In the genomic region with DNA sequence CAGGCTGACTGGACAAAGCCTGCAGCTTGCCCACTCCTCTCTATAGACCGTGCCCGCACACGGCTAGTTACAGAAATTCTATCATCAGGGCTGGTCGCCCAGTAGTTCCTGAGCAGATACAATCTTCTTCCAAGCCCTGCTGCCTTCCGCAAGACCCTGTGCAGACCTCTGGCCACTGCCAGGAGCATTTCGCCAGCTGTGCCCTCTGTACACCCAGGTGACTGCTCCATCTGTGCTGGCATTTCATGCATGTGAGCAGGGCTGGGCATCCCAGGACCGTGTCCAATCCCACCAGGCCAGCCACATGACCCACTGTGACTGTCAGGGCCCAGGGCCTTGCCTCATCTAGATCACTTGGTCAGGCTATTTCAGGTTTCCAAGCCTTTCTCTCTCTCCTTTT, we compare ENCODE assay signal across 29 cellular contexts.
"Had no signal": no experiment of that assay in that cellular context is flagged by ENCODE, and none has a peak within 500 bp of the region (broad histone marks: within the 10 kb centered on the region; RNA-seq: fewer than 3 reads in every experiment).

No MANE protein-coding gene starts in this region.

- H3K27me3 Mint-ChIP-seq: activated CD4-positive, alpha-beta memory T cell treated with anti-CD3 and anti-CD28 coated beads, Interleukin-2, amount 10 ng/mL, durations not matched to agents 7 days and 5 days had no signal

- H3K27ac Mint-ChIP-seq: activated CD4-positive, alpha-beta memory T cell treated with anti-CD3 and anti-CD28 coated beads, Interleukin-2, amount 10 ng/mL, durations not matched to agents 7 days and 5 days; activated CD4-positive, alpha-beta T cell treated with anti-CD3 and anti-CD28 coated beads, Interleukin-2, amount 10 ng/mL, durations not matched to agents 7 days and 5 days; activated T-cell treated with anti-CD3 and anti-CD28 coated beads, Interleukin-2, amount 50 U/mL, for 24 hours; mesothelial cell of epicardium; naive B cell; nephron progenitor cell; T-helper 17 cell had no signal

- H3K4me1 Mint-ChIP-seq: activated CD4-positive, alpha-beta memory T cell treated with anti-CD3 and anti-CD28 coated beads, Interleukin-2, amount 10 ng/mL, durations not matched to agents 7 days and 5 days; activated CD4-positive, alpha-beta T cell treated with anti-CD3 and anti-CD28 coated beads, Interleukin-2, amount 10 ng/mL, durations not matched to agents 7 days and 5 days; central memory CD8-positive, alpha-beta T cell; naive B cell had no signal

- H3K9me3 Mint-ChIP-seq: activated CD4-positive, alpha-beta memory T cell treated with anti-CD3 and anti-CD28 coated beads, Interleukin-2, amount 10 ng/mL, durations not matched to agents 7 days and 5 days; activated CD4-positive, alpha-beta T cell treated with anti-CD3 and anti-CD28 coated beads, Interleukin-2, amount 10 ng/mL, durations not matched to agents 7 days and 5 days; activated T-cell treated with anti-CD3 and anti-CD28 coated beads, Interleukin-2, amount 50 U/mL, for 24 hours; central memory CD8-positive, alpha-beta T cell; mesothelial cell of epicardium; nephron progenitor cell had no signal

- H3K27me3 ChIP-seq: breast epithelium, gastrocnemius medialis, hepatocyte, spleen, upper lobe of left lung had no signal

- H3K27ac ChIP-seq: breast epithelium, gastrocnemius medialis, hepatocyte, neutrophil, prostate gland, spleen, upper lobe of left lung, WERI-Rb-1 had no signal

- DNase-seq: activated CD4-positive, alpha-beta memory T cell treated with anti-CD3 and anti-CD28 coated beads, Interleukin-2, amount 10 ng/mL, durations not matched to agents 7 days and 5 days; activated CD4-positive, alpha-beta T cell treated with anti-CD3 and anti-CD28 coated beads, Interleukin-2, amount 10 ng/mL, durations not matched to agents 7 days and 5 days; activated CD8-positive, alpha-beta memory T cell treated with anti-CD3 and anti-CD28 coated beads, Interleukin-2, amount 50 U/mL, for 48 hours; activated gamma-delta T cell; activated naive CD4-positive, alpha-beta T cell treated with anti-CD3 and anti-CD28 coated beads, Interleukin-2, amount 50 U/mL, for 16 hours; activated T-cell treated with anti-CD3 and anti-CD28 coated beads, Interleukin-2, amount 50 U/mL, for 24 hours; amniotic stem cell; dermis blood vessel endothelial cell; effector memory CD4-positive, alpha-beta T cell; erythroblast; gastrocnemius medialis; islet precursor cell; mammary epithelial cell; naive B cell; nephron progenitor cell; right cardiac atrium; spleen; stimulated activated naive CD4-positive, alpha-beta T cell; T-helper 17 cell; T1000; upper lobe of left lung; WERI-Rb-1 had no signal

- H3K9me3 ChIP-seq: breast epithelium, gastrocnemius medialis, neutrophil, prostate gland, spleen, upper lobe of left lung had no signal

- H3K4me1 ChIP-seq: breast epithelium, gastrocnemius medialis, prostate gland, spleen, upper lobe of left lung had no signal

- H3K4me3 Mint-ChIP-seq: activated CD4-positive, alpha-beta memory T cell treated with anti-CD3 and anti-CD28 coated beads, Interleukin-2, amount 10 ng/mL, durations not matched to agents 7 days and 5 days; activated CD4-positive, alpha-beta T cell treated with anti-CD3 and anti-CD28 coated beads, Interleukin-2, amount 10 ng/mL, durations not matched to agents 7 days and 5 days; activated T-cell treated with anti-CD3 and anti-CD28 coated beads, Interleukin-2, amount 50 U/mL, for 24 hours; central memory CD8-positive, alpha-beta T cell; mesothelial cell of epicardium; naive B cell; nephron progenitor cell; T-helper 17 cell had no signal

- H3K36me3 Mint-ChIP-seq: mesothelial cell of epicardium, naive B cell had no signal

- H3K36me3 ChIP-seq: breast epithelium, gastrocnemius medialis, neutrophil, prostate gland, spleen, upper lobe of left lung had no signal

- ATAC-seq: activated CD4-positive, CD25-positive, alpha-beta regulatory T cell treated with anti-CD3 and anti-CD28 coated beads, Interleukin-2, amount 50 U/mL, for 24 hours; gastrocnemius medialis; T-helper 17 cell had no signal

- H3K4me3 ChIP-seq: breast epithelium, gastrocnemius medialis, hepatocyte, prostate gland, spleen, upper lobe of left lung had no signal
